8 cellular contexts compared by ENCODE assay signal in genomic region chr16:67278773-67279295, GRCh38. TPM values are rescaled to one million over a fixed set of nuclear protein-coding genes. Genes with fewer than 3 reads are reported as not detected.
DNase-seq lines count a peak whose midpoint lies in the region; ATAC-seq, FAIRE-seq and TF ChIP-seq lines count a peak whose summit lies in the region.

No MANE protein-coding gene starts in this region.

- SMC1A ChIA-PET in GM12878 (lab: Charles Lee; ENCODE audit: uncharacterized antibody, unreplicated experiment): interaction anchor here (1.3 to 3.6 kb wide), 3 partner anchors 18 to 60 kb away, joined by 4 to 16 read pairs (median 6); no protein-coding TSS in a partner anchor

- H3K4me2 ChIP-seq in GM12878 (ENCODE audit: control insufficient read depth, insufficient read depth): peak overlapping the region; percentile 91

- TF ChIP-seq POLR2A in GM12878 (IDR thresholded peaks at IDR 0.05; ENCODE audit: low read depth, low read length): no peak

- H3K4me3 ChIP-seq in AG09309 (ENCODE audit: control insufficient read depth, low read depth, low read length) (peak overlapping the region; percentile 46), GM12878 (peak overlapping the region; percentile 74), iPS-18c (ENCODE audit: insufficient read depth, low read depth, low read length) (peak overlapping the region; percentile 65)

- H2AFZ ChIP-seq in GM12878 (ENCODE audit: control insufficient read depth, low read depth, low read length): peak overlapping the region; percentile 69

- peaks cover 4% of the 10 kb centered on the region; the same call in 1 of the 2 replicates for H3K4me1 ChIP-seq in GM12878 (ENCODE audit: control insufficient read depth, insufficient read depth, low read length)

- no peaks in the 10 kb centered on the region for H3K27me3 ChIP-seq in GM12878 (replicated peaks in 1 of 2; ENCODE audit: control insufficient read depth in 2 of 2, insufficient read depth in 2 of 2, low read length in 1 of 2)

- BruUV-seq in GM12878 (replicated peaks; lab: Mats Ljungman, UMichigan): no TSS peak

- intact Hi-C loops in GM12878 (cut with micrococcal nuclease; ENCODE audit: unreplicated experiment): loop anchor here (1.0 to 5.0 kb wide), 3 partner anchors 48 to 118 kb away; partner anchors contain the start of genes KCTD19 and LRRC36

- in situ Hi-C loops in SK-MEL-5 (cut with HindIII; ENCODE audit: low pct_unique_long_range_greater_than_20kb, low sequenced_read_pairs): no loop called here
- in situ Hi-C loops in GM12878 (cut with MboI): no loop called here

- peak overlapping the region; percentile 6; the same call in 1 of the 2 replicates for H3K27ac ChIP-seq in GM12878 (ENCODE audit: control insufficient read depth, insufficient read depth)

- peak; percentile 18 for TF ChIP-seq CTCF in AG09309 (IDR thresholded peaks at IDR 0.05; ENCODE audit: control insufficient read depth, insufficient read depth, low read depth, low read length, missing control alignments)
- peak; percentile 31 to 41 (median 41) for TF ChIP-seq CTCF in GM12878 (IDR thresholded peaks at IDR 0.05 in 2 of 3, conservative IDR thresholded peaks at IDR 0.05 in 1 of 3; ENCODE audit: control insufficient read depth in 2 of 3, extremely low read depth in 1 of 3, insufficient read depth in 1 of 3, low read depth in 3 of 3, low read length in 3 of 3)

- under 1% methylated on average over 16 of the region's 42 CpGs for WGBS in GM12878 (ENCODE audit: insufficient coverage, insufficient replicate concordance, low lambda C conversion rate, missing lambda C conversion rate)

- RAD21 ChIA-PET in GM12878 (lab: Charles Lee; ENCODE audit: unreplicated experiment): interaction anchor here (1.0 to 2.3 kb wide), 8 partner anchors 18 to 124 kb away, joined by 3 to 9 read pairs (median 4); partner anchors contain the start of gene TMEM208

- TF ChIP-seq RAD21 in GM12878 (IDR thresholded peaks at IDR 0.05; ENCODE audit: insufficient read depth, low read depth, low read length): no peak

- H3K9ac ChIP-seq in GM12878 (ENCODE audit: control insufficient read depth, insufficient read depth, low read length): peak overlapping the region; percentile 62

- ATAC-seq in GM18502 (IDR thresholded peaks at IDR 0.05; ENCODE audit: poor library complexity, unreplicated experiment): peak; percentile 45
- peak; percentile 40 for ATAC-seq in HG03045 (IDR thresholded peaks at IDR 0.05; ENCODE audit: unreplicated experiment)
- peak; percentile 74 for ATAC-seq in GM12878

- no peak for TF ChIP-seq EP300 in GM12878 (IDR thresholded peaks at IDR 0.05; ENCODE audit: borderline replicate concordance in 1 of 2, control insufficient read depth in 1 of 2, low read depth in 2 of 2, low read length in 2 of 2)

- no peaks in the 10 kb centered on the region for H4K20me1 ChIP-seq in GM12878 (ENCODE audit: control insufficient read depth, insufficient read depth)

- POLR2A ChIA-PET in GM12878 (lab: Charles Lee): no interaction called here

- no peaks in the 10 kb centered on the region; a peak in 1 of 4 replicates for H3K36me3 ChIP-seq in GM12878 (ENCODE audit: control insufficient read depth in 2 of 2, insufficient read depth in 2 of 2, low read length in 1 of 2)

- CTCF ChIA-PET in GM12878 (lab: Yijun Ruan, JAX): interaction anchor here (0.7 to 3.0 kb wide), 15 partner anchors 12 to 121 kb away, joined by 3 to 23 read pairs (median 4); partner anchors contain the start of genes FHOD1 and SLC9A5

- H3K79me2 ChIP-seq in GM12878 (ENCODE audit: control insufficient read depth, insufficient read depth, low read length): 0 out of 2 replicates have a peak, but pooled peaks cover 2% of the 10 kb centered on the region

- no peak for DNase-seq in AG09309 (ENCODE audit: low read depth)
- DNase-seq in SK-MEL-5 (ENCODE audit: low read depth, low spot score): peak; percentile 28
- no peak for DNase-seq in GM12878 (ENCODE audit: low read depth, low spot score)
- DNase-seq in stimulated activated CD4-positive, alpha-beta T cell treated with anti-CD3 and anti-CD28 coated beads, TNF-alpha, amount 100 ng/mL, for 4 hours (ENCODE audit: low read depth in 3 of 3): peak; percentile 13 to 73 (median 30)
- DNase-seq in NCI-H2029 (lab: John Stamatoyannopoulos, UW): no peak

- H3K9me3 ChIP-seq in GM12878 (replicated peaks; ENCODE audit: control insufficient read depth, insufficient read depth, low read length) (no peaks in the 10 kb centered on the region), iPS-18c (ENCODE audit: control insufficient read depth, insufficient read depth, low read length) (no peaks in the 10 kb centered on the region)

- FAIRE-seq in GM12878 (lab: Jason Lieb, UNC): peak; percentile 91

RNA-seq across cellular contexts. Expression of gene PLEKHG4, which starts 0.5 kb away (rescaled TPM):
- total RNA-seq in SK-MEL-5 (2014; rRNA removed; shearing (Covaris generic)): 10.5 and 12.9 TPM in 2 replicates
- polyA plus RNA-seq in SK-MEL-5 (2015; cell fraction: cytosol; rRNA removed): 14.5 and 17.1 TPM in 2 replicates
- 129 and 130 TPM in 2 replicates for polyA plus RNA-seq in SK-MEL-5 (2015; cell fraction: nucleus; rRNA removed)
- 2.0 and 3.3 TPM in 2 replicates for total RNA-seq in GM12878 (2013; cell fraction: nucleolus; rRNA removed)
- total RNA-seq in GM12878 (2014; rRNA removed): 0.93 and 2.6 TPM in 2 replicates
- 0.69 and 0.98 TPM in 2 replicates for total RNA-seq in GM12878 (2014; rRNA removed; fragmentation: Illumina TruSeq; extraction: Trizol)
- 1.0 and 3.1 TPM in 2 replicates for total RNA-seq in GM12878 (2021)
- 0.24 TPM for polyA plus RNA-seq in GM12878 (2011; ENCODE audit: low read depth)
- polyA plus RNA-seq in GM12878 (2011; rRNA removed): 0.59 and 1.4 TPM in 2 replicates
- 2.4 and 3.0 TPM in 2 replicates for polyA plus RNA-seq in GM12878 (2011; cell fraction: cytosol; rRNA removed)
- 15.8 and 16.0 TPM in 2 replicates for polyA plus RNA-seq in GM12878 (2011; cell fraction: nucleus; rRNA removed)
- 0.39 and 0.42 TPM in 2 replicates for polyA plus RNA-seq in GM12878 (2012)
- 0.54 TPM in 1 of 2 replicates, not detected in the other for polyA plus RNA-seq in GM12878 (2014; fragmentation: Illumina TruSeq; extraction: Trizol)
- polyA plus RNA-seq in GM12878 (2014; fragmentation: Nextera tagmentation; extraction: Ambion mirVana): under 1 TPM; 0.14 to 0.24 TPM
- polyA plus RNA-seq in GM12878 (2014; rRNA removed): 1.7 and 1.8 TPM in 2 replicates
- polyA plus RNA-seq in GM12878 (2016; fragmentation: Nextera tagmentation; extraction: Ambion mirVana): 1 to 10 TPM in 1 of 2 experiments, under 1 TPM in 1; 0.64 to 1.1 TPM
- 0.88 and 1.8 TPM in 2 replicates for polyA minus RNA-seq in GM12878 (2011; rRNA and poly(A)+ RNA removed)
- 2.1 and 5.0 TPM in 2 replicates for polyA minus RNA-seq in GM12878 (2011; cell fraction: cytosol; rRNA and poly(A)+ RNA removed)
- polyA minus RNA-seq in GM12878 (2011; cell fraction: nucleus; rRNA and poly(A)+ RNA removed): 3.3 and 4.5 TPM in 2 replicates

RNA-seq across cellular contexts. Expression of gene SLC9A5, which starts 30.1 kb away (rescaled TPM):
- 0.21 and 0.37 TPM in 2 replicates for total RNA-seq in SK-MEL-5 (2014; rRNA removed; shearing (Covaris generic))
- 0.24 and 0.57 TPM in 2 replicates for polyA plus RNA-seq in SK-MEL-5 (2015; cell fraction: cytosol; rRNA removed)
- 7.3 and 9.0 TPM in 2 replicates for polyA plus RNA-seq in SK-MEL-5 (2015; cell fraction: nucleus; rRNA removed)
- 4.8 and 5.2 TPM in 2 replicates for total RNA-seq in GM12878 (2013; cell fraction: nucleolus; rRNA removed)
- total RNA-seq in GM12878 (2014; rRNA removed): 1.3 and 2.0 TPM in 2 replicates
- total RNA-seq in GM12878 (2014; rRNA removed; fragmentation: Illumina TruSeq; extraction: Trizol): 0.85 and 1.1 TPM in 2 replicates
- total RNA-seq in GM12878 (2021): 2.4 and 3.2 TPM in 2 replicates
- 0.75 TPM for polyA plus RNA-seq in GM12878 (2011; ENCODE audit: low read depth)
- 4.8 and 5.7 TPM in 2 replicates for polyA plus RNA-seq in GM12878 (2011; rRNA removed)
- 6.0 and 7.4 TPM in 2 replicates for polyA plus RNA-seq in GM12878 (2011; cell fraction: cytosol; rRNA removed)
- polyA plus RNA-seq in GM12878 (2011; cell fraction: nucleus; rRNA removed): 41.4 and 46.4 TPM in 2 replicates
- polyA plus RNA-seq in GM12878 (2012): 1.8 and 1.9 TPM in 2 replicates
- 1.1 and 1.5 TPM in 2 replicates for polyA plus RNA-seq in GM12878 (2014; fragmentation: Illumina TruSeq; extraction: Trizol)
- polyA plus RNA-seq in GM12878 (2014; fragmentation: Nextera tagmentation; extraction: Ambion mirVana): under 1 TPM; 0.26 to 0.27 TPM
- polyA plus RNA-seq in GM12878 (2014; rRNA removed): 2.3 and 2.7 TPM in 2 replicates
- 1 to 10 TPM; 1.4 to 1.5 TPM for polyA plus RNA-seq in GM12878 (2016; fragmentation: Nextera tagmentation; extraction: Ambion mirVana)
- 3.9 and 7.1 TPM in 2 replicates for polyA minus RNA-seq in GM12878 (2011; rRNA and poly(A)+ RNA removed)
- 0.67 and 1.6 TPM in 2 replicates for polyA minus RNA-seq in GM12878 (2011; cell fraction: cytosol; rRNA and poly(A)+ RNA removed)
- polyA minus RNA-seq in GM12878 (2011; cell fraction: nucleus; rRNA and poly(A)+ RNA removed): 10.3 and 10.4 TPM in 2 replicates

RNA-seq across cellular contexts. Expression of gene FHOD1, which starts 31.6 kb away (rescaled TPM):
- total RNA-seq in SK-MEL-5 (2014; rRNA removed; shearing (Covaris generic)): 10.5 and 11.3 TPM in 2 replicates
- 16.8 and 17.4 TPM in 2 replicates for polyA plus RNA-seq in SK-MEL-5 (2015; cell fraction: cytosol; rRNA removed)
- 111 and 113 TPM in 2 replicates for polyA plus RNA-seq in SK-MEL-5 (2015; cell fraction: nucleus; rRNA removed)
- 48.1 and 49.7 TPM in 2 replicates for total RNA-seq in GM12878 (2013; cell fraction: nucleolus; rRNA removed)
- total RNA-seq in GM12878 (2014; rRNA removed) (26.0 and 31.7 TPM in 2 replicates), GM12878 (2014; rRNA removed; fragmentation: Illumina TruSeq; extraction: Trizol) (8.9 and 10.6 TPM in 2 replicates), GM12878 (2021) (65.6 and 65.7 TPM in 2 replicates)
- polyA plus RNA-seq in GM12878 (2011; ENCODE audit: low read depth): 18.0 TPM
- polyA plus RNA-seq in GM12878 (2011; rRNA removed) (11.7 and 20.9 TPM in 2 replicates), GM12878 (2014; fragmentation: Illumina TruSeq; extraction: Trizol) (10.0 and 18.5 TPM in 2 replicates), GM12878 (2014; fragmentation: Nextera tagmentation; extraction: Ambion mirVana) (10 to 100 TPM in 1 of 2 experiments, 1 to 10 TPM in 1; 9.0 to 17.7 TPM), GM12878 (2014; rRNA removed) (35.6 and 45.2 TPM in 2 replicates), GM12878 (2016; fragmentation: Nextera tagmentation; extraction: Ambion mirVana) (10 to 100 TPM; 13.6 to 14.4 TPM)
- 21.3 and 24.3 TPM in 2 replicates for polyA plus RNA-seq in GM12878 (2011; cell fraction: cytosol; rRNA removed)
- 229 and 274 TPM in 2 replicates for polyA plus RNA-seq in GM12878 (2011; cell fraction: nucleus; rRNA removed)
- 28.8 and 33.4 TPM in 2 replicates for polyA plus RNA-seq in GM12878 (2012)
- polyA minus RNA-seq in GM12878 (2011; rRNA and poly(A)+ RNA removed): 17.7 and 20.1 TPM in 2 replicates
- polyA minus RNA-seq in GM12878 (2011; cell fraction: cytosol; rRNA and poly(A)+ RNA removed): 13.9 and 23.9 TPM in 2 replicates
- polyA minus RNA-seq in GM12878 (2011; cell fraction: nucleus; rRNA and poly(A)+ RNA removed): 22.0 and 39.2 TPM in 2 replicates

RNA-seq across cellular contexts. Expression of gene KCTD19, which starts 47.7 kb away (rescaled TPM):
- 0.19 TPM in 1 of 2 replicates, not detected in the other for total RNA-seq in SK-MEL-5 (2014; rRNA removed; shearing (Covaris generic))
- polyA plus RNA-seq in SK-MEL-5 (2015; cell fraction: cytosol; rRNA removed): 0.11 TPM in 1 of 2 replicates, not detected in the other
- polyA plus RNA-seq in SK-MEL-5 (2015; cell fraction: nucleus; rRNA removed): 0.33 TPM in 1 of 2 replicates, not detected in the other
- 3.5 and 5.3 TPM in 2 replicates for total RNA-seq in GM12878 (2013; cell fraction: nucleolus; rRNA removed)
- total RNA-seq in GM12878 (2014; rRNA removed) (5.2 and 5.5 TPM in 2 replicates), GM12878 (2014; rRNA removed; fragmentation: Illumina TruSeq; extraction: Trizol) (4.0 and 4.1 TPM in 2 replicates), GM12878 (2021) (4.9 and 5.2 TPM in 2 replicates)
- 0.46 TPM for polyA plus RNA-seq in GM12878 (2011; ENCODE audit: low read depth)
- polyA plus RNA-seq in GM12878 (2011; rRNA removed) (1.2 and 2.0 TPM in 2 replicates), GM12878 (2014; fragmentation: Illumina TruSeq; extraction: Trizol) (6.3 and 7.7 TPM in 2 replicates), GM12878 (2014; fragmentation: Nextera tagmentation; extraction: Ambion mirVana) (1 to 10 TPM; 1.6 to 2.5 TPM), GM12878 (2014; rRNA removed) (8.0 and 8.9 TPM in 2 replicates), GM12878 (2016; fragmentation: Nextera tagmentation; extraction: Ambion mirVana) (1 to 10 TPM; 3.0 to 3.8 TPM)
- polyA plus RNA-seq in GM12878 (2011; cell fraction: cytosol; rRNA removed): 1.0 and 1.6 TPM in 2 replicates
- 4.3 and 6.2 TPM in 2 replicates for polyA plus RNA-seq in GM12878 (2011; cell fraction: nucleus; rRNA removed)
- polyA plus RNA-seq in GM12878 (2012): 0.79 and 0.95 TPM in 2 replicates
- polyA minus RNA-seq in GM12878 (2011; rRNA and poly(A)+ RNA removed): 0.93 and 2.1 TPM in 2 replicates
- not detected in 2 replicates for polyA minus RNA-seq in GM12878 (2011; cell fraction: cytosol; rRNA and poly(A)+ RNA removed)
- polyA minus RNA-seq in GM12878 (2011; cell fraction: nucleus; rRNA and poly(A)+ RNA removed): 0.97 and 2.4 TPM in 2 replicates

RNA-seq across cellular contexts. Expression of gene LRRC36, which starts 47.8 kb away (rescaled TPM):
- total RNA-seq in SK-MEL-5 (2014; rRNA removed; shearing (Covaris generic)): 0.64 and 1.1 TPM in 2 replicates
- 0.48 TPM in 1 of 2 replicates, not detected in the other for polyA plus RNA-seq in SK-MEL-5 (2015; cell fraction: cytosol; rRNA removed)
- polyA plus RNA-seq in SK-MEL-5 (2015; cell fraction: nucleus; rRNA removed): 1.0 and 2.0 TPM in 2 replicates
- 0.90 and 1.2 TPM in 2 replicates for total RNA-seq in GM12878 (2013; cell fraction: nucleolus; rRNA removed)
- total RNA-seq in GM12878 (2014; rRNA removed): 0.45 and 0.71 TPM in 2 replicates
- total RNA-seq in GM12878 (2014; rRNA removed; fragmentation: Illumina TruSeq; extraction: Trizol): 0.92 and 2.0 TPM in 2 replicates
- total RNA-seq in GM12878 (2021): 0.66 and 1.9 TPM in 2 replicates
- polyA plus RNA-seq in GM12878 (2011; ENCODE audit: low read depth): not detected
- 0.40 and 0.64 TPM in 2 replicates for polyA plus RNA-seq in GM12878 (2011; rRNA removed)
- 0.36 and 0.40 TPM in 2 replicates for polyA plus RNA-seq in GM12878 (2011; cell fraction: cytosol; rRNA removed)
- 0.36 and 0.54 TPM in 2 replicates for polyA plus RNA-seq in GM12878 (2011; cell fraction: nucleus; rRNA removed)
- polyA plus RNA-seq in GM12878 (2012): 0.11 and 0.38 TPM in 2 replicates
- 0.75 and 1.3 TPM in 2 replicates for polyA plus RNA-seq in GM12878 (2014; fragmentation: Illumina TruSeq; extraction: Trizol)
- polyA plus RNA-seq in GM12878 (2014; fragmentation: Nextera tagmentation; extraction: Ambion mirVana): under 1 TPM; 0.69 to 0.79 TPM
- polyA plus RNA-seq in GM12878 (2014; rRNA removed): 1.2 and 2.2 TPM in 2 replicates
- polyA plus RNA-seq in GM12878 (2016; fragmentation: Nextera tagmentation; extraction: Ambion mirVana): under 1 TPM in 1 of 2 experiments, not detected in 1; 0.55 TPM
- polyA minus RNA-seq in GM12878 (2011; rRNA and poly(A)+ RNA removed): 0.15 and 0.29 TPM in 2 replicates
- polyA minus RNA-seq in GM12878 (2011; cell fraction: cytosol; rRNA and poly(A)+ RNA removed): not detected in 2 replicates
- polyA minus RNA-seq in GM12878 (2011; cell fraction: nucleus; rRNA and poly(A)+ RNA removed): 0.36 TPM in 1 of 2 replicates, not detected in the other

Comparison
In these comparisons a context has a peak if more than half of its experiments do, and no peak if none do; other contexts are left out.
1. DNase-seq: peak in SK-MEL-5 (single experiment) and stimulated activated CD4-positive, alpha-beta T cell treated with anti-CD3 and anti-CD28 coated beads, TNF-alpha, amount 100 ng/mL, for 4 hours (3 of 3); none in AG09309 (single experiment), GM12878 (single experiment) and NCI-H2029 (single experiment).
2. Peak in every context shown above with its lines, with median percentiles within 50 percentile points of each other: H3K4me3 ChIP-seq and ATAC-seq.